Comparison of ENCODE assay signal across 16 cellular contexts in genomic region chr5:43570487-43571158, GRCh38. TPM values are rescaled to one million over a fixed set of nuclear protein-coding genes. Genes with fewer than 3 reads are reported as not detected.
DNase-seq lines count a peak whose midpoint lies in the region; ATAC-seq, FAIRE-seq and TF ChIP-seq lines count a peak whose summit lies in the region.
"Had no signal": no experiment of that assay in that cellular context is flagged by ENCODE, and none has a peak within 500 bp of the region (broad histone marks: within the 10 kb centered on the region; RNA-seq: fewer than 3 reads in every experiment).

No MANE protein-coding gene starts in this region.

- no peak overlapping the region for H2BK120ac ChIP-seq in mesenchymal stem cell (ENCODE audit: low read depth, low read length)

- FAIRE-seq in H54 (lab: Jason Lieb, UNC), result peak; percentile 83

- H2BK15ac ChIP-seq in mesenchymal stem cell (ENCODE audit: low read depth, poor library complexity, severe bottlenecking), result no peak overlapping the region

- H3K36me3 ChIP-seq in ascending aorta (peaks cover 0 to 6% of the 10 kb centered on the region in 2 donors), mesenchymal stem cell (ENCODE audit: control insufficient read depth in 1 of 2, insufficient read depth in 2 of 2, low read depth in 1 of 2, low read length in 2 of 2) (peaks cover 0 to 2% of the 10 kb centered on the region in 2 experiments), tibial artery (no peaks in the 10 kb centered on the region)

- peaks cover 0 to 7% of the 10 kb centered on the region in 2 donors for H3K4me1 ChIP-seq in ascending aorta
- H3K4me1 ChIP-seq in mesenchymal stem cell (ENCODE audit: control insufficient read depth, insufficient read depth, low read depth, low read length), result no peaks in the 10 kb centered on the region
- peaks cover 0 to 19% (median 4%) of the 10 kb centered on the region in 4 donors for H3K4me1 ChIP-seq in tibial artery
- H3K4me1 ChIP-seq: BLaER1 treated with 17β-estradiol and CSF1 and Interleukin-3, amounts not matched to agents 10 nM and 100 nM had no signal

- no peak overlapping the region for H4K91ac ChIP-seq in mesenchymal stem cell (ENCODE audit: low read length)

- no peak overlapping the region for H3K14ac ChIP-seq in mesenchymal stem cell (ENCODE audit: low read length in 2 of 2)

- no peak overlapping the region for H4K8ac ChIP-seq in mesenchymal stem cell (ENCODE audit: low read length)

- intact Hi-C loops in ascending aorta (cut with DNase I) (no loop called here), tibial artery (cut with DNase I; ENCODE audit: low total_unique reads) (no loop called here)

- WGBS in mesenchymal stem cell, result 98% methylated on average over 5 of the region's 7 CpGs

- H3K4me2 ChIP-seq in mesenchymal stem cell (ENCODE audit: low read length, poor library complexity, severe bottlenecking), result no peak overlapping the region
- H3K4me2 ChIP-seq: BLaER1 treated with 17β-estradiol and CSF1 and Interleukin-3, amounts not matched to agents 10 nM and 100 nM; KMS-11; PC-9 had no signal

- TF ChIP-seq CTCF in ascending aorta (IDR thresholded peaks at IDR 0.05), result no peak
- TF ChIP-seq CTCF in tibial artery (IDR thresholded peaks at IDR 0.05), result no peak

- H3K18ac ChIP-seq in mesenchymal stem cell (ENCODE audit: low read depth in 1 of 2, low read length in 2 of 2), result no peak overlapping the region

- peak overlapping the region; percentile 43 to 60 for H3K4me3 ChIP-seq in ascending aorta
- H3K4me3 ChIP-seq in mesenchymal stem cell (ENCODE audit: insufficient read depth in 1 of 2, low read depth in 1 of 2, low read length in 2 of 2), result peak overlapping the region in 1 of 2 experiments; percentile 66
- H3K4me3 ChIP-seq in tibial artery, result peak overlapping the region; percentile 32
- H3K4me3 ChIP-seq: BLaER1 treated with 17β-estradiol and CSF1 and Interleukin-3, amounts not matched to agents 10 nM and 100 nM; PC-9 had no signal

- H3K27ac ChIP-seq in ascending aorta (peak overlapping the region; percentile 58 to 68), mesenchymal stem cell (ENCODE audit: low read length, poor library complexity, severe bottlenecking) (no peak overlapping the region), tibial artery (peak overlapping the region; percentile 50 to 66)
- H3K27ac ChIP-seq: BLaER1 treated with 17β-estradiol and CSF1 and Interleukin-3, amounts not matched to agents 10 nM and 100 nM; KMS-11; PC-9 had no signal

- H3K23ac ChIP-seq in mesenchymal stem cell (ENCODE audit: low read length in 2 of 2), result no peak overlapping the region

- H3K79me1 ChIP-seq in mesenchymal stem cell (replicated peaks; ENCODE audit: low read length, poor library complexity, severe bottlenecking), result no peaks in the 10 kb centered on the region

- no peak for ATAC-seq in GM18873 (IDR thresholded peaks at IDR 0.05; ENCODE audit: low FRiP score, unreplicated experiment)

- H3K27me3 ChIP-seq in ascending aorta, result no peaks in the 10 kb centered on the region
- H3K27me3 ChIP-seq in mesenchymal stem cell (ENCODE audit: control insufficient read depth in 1 of 2, insufficient read depth in 1 of 2, low read length in 2 of 2), result no peaks in the 10 kb centered on the region
- H3K27me3 ChIP-seq in tibial artery, result no peaks in the 10 kb centered on the region
- H3K27me3 ChIP-seq: BLaER1 treated with 17β-estradiol and CSF1 and Interleukin-3, amounts not matched to agents 10 nM and 100 nM had no signal

- H2AFZ ChIP-seq in mesenchymal stem cell (ENCODE audit: low read depth, low read length), result no peak overlapping the region
- H2AFZ ChIP-seq: PC-9 had no signal

- H3K4ac ChIP-seq in mesenchymal stem cell (ENCODE audit: low read depth in 1 of 2, low read length in 2 of 2), result no peak overlapping the region

- no peak overlapping the region for H2BK12ac ChIP-seq in mesenchymal stem cell (ENCODE audit: low read length in 2 of 2)

- no peak overlapping the region for H2AK5ac ChIP-seq in mesenchymal stem cell (ENCODE audit: low read length, severe bottlenecking)

- no peaks in the 10 kb centered on the region for H3K9me3 ChIP-seq in ascending aorta
- H3K9me3 ChIP-seq in mesenchymal stem cell (ENCODE audit: control insufficient read depth, low read length), result no peaks in the 10 kb centered on the region
- no peaks in the 10 kb centered on the region for H3K9me3 ChIP-seq in tibial artery

- TF ChIP-seq POLR2A in H54 (IDR thresholded peaks at IDR 0.05; ENCODE audit: low read depth, low read length), result no peak

- H3K9ac ChIP-seq in mesenchymal stem cell (ENCODE audit: low read length), result peak overlapping the region; percentile 79
- H3K9ac ChIP-seq: BLaER1 treated with 17β-estradiol and CSF1 and Interleukin-3, amounts not matched to agents 10 nM and 100 nM; KMS-11 had no signal

- DNase-seq in H54 (ENCODE audit: insufficient read length, low spot score) (no peak), ascending aorta (ENCODE audit: low spot score in 2 of 2) (no peak), mesenchymal stem cell (no peak), tibial artery (no peak), DMS79 treated with DMSO at 0.1 percent for 48 hours (lab: John Stamatoyannopoulos, UW) (no peak), SK-N-DZ (ENCODE audit: low spot score) (no peak)
- DNase-seq: GOT3, HFFc6, NCI-H1092 treated with DMSO at 0.1 percent for 48 hours, NCI-H1694 treated with DMSO at 0.1 percent for 48 hours, NCI-H446, NCI-H748 treated with DMSO at 0.1 percent for 48 hours, PC-9 had no signal

- H2BK5ac ChIP-seq in mesenchymal stem cell (ENCODE audit: low read depth, low read length, poor library complexity, severe bottlenecking), result no peak overlapping the region

RNA-seq across cellular contexts. Expression of gene PAIP1, which starts 13.7 kb away (rescaled TPM):
- total RNA-seq in ascending aorta, result 93.6 TPM
- 85.3 TPM for polyA plus RNA-seq in mesenchymal stem cell (2013, experiment 1 of 2)
- 85.1 TPM for polyA plus RNA-seq in mesenchymal stem cell (2013, experiment 2 of 2)
- 151 and 177 TPM in 2 replicates for polyA plus RNA-seq in SK-N-DZ (2014; cell fraction: cytosol; rRNA removed)
- 124 and 129 TPM in 2 replicates for polyA plus RNA-seq in SK-N-DZ (2014; cell fraction: nucleus; rRNA removed)

RNA-seq across cellular contexts. Expression of gene NNT, which starts 32.4 kb away (rescaled TPM):
- total RNA-seq in ascending aorta, result 13.3 TPM
- 28.1 TPM for polyA plus RNA-seq in mesenchymal stem cell (2013, experiment 1 of 2)
- polyA plus RNA-seq in mesenchymal stem cell (2013, experiment 2 of 2), result 28.1 TPM
- polyA plus RNA-seq in SK-N-DZ (2014; cell fraction: cytosol; rRNA removed), result 84.4 and 89.5 TPM in 2 replicates
- 52.0 and 89.0 TPM in 2 replicates for polyA plus RNA-seq in SK-N-DZ (2014; cell fraction: nucleus; rRNA removed)

RNA-seq across cellular contexts. Expression of gene C5orf34, which starts 55.7 kb away (rescaled TPM):
- not detected for total RNA-seq in ascending aorta
- polyA plus RNA-seq in mesenchymal stem cell (2013, experiment 1 of 2), result 1.3 TPM
- polyA plus RNA-seq in mesenchymal stem cell (2013, experiment 2 of 2), result 1.4 TPM
- polyA plus RNA-seq in SK-N-DZ (2014; cell fraction: cytosol; rRNA removed), result 19.6 and 20.0 TPM in 2 replicates
- 28.2 and 40.3 TPM in 2 replicates for polyA plus RNA-seq in SK-N-DZ (2014; cell fraction: nucleus; rRNA removed)
